ENCODE assay signal across 1 cellular context in the genomic region with DNA sequence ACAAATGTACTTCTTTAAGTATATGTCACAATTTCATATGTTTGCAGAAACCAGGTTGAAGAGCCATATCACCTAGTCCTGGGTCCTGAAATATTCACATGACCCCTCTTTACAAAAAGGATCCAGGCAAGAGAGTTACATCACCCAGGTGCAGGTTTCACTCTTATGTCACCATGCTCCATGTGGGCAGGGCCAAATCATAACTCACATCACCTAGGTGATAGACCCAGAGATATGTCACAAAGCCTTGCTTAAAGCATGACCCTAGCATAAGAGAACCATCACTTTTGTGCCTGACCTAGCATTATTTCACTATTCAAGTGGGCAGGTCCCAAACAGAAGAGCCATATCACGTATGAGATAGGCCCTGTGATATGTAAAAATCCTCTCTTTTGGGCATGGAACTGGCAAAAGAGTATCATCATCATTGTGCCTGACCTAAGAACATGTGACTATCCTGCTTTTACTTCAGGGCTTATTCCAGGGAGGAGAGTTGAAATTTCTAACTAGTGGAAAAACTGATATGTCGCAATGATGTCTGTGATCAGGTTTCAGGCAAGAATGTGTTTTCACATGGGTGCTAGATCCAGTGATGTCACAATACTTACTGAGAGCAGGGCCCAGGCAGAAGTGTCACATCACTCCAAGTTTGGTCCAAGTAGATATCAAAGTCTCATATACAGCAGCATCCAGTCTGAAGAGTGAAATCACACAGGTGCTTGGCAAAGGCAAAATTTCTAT.
TF ChIP-seq lines count a peak whose summit lies in the region.

No MANE protein-coding gene starts in this region.

TF ChIP-seq in HepG2, 621 proteins besides CTCF, POLR2A, EP300 and RAD21:
- TF ChIP-seq RAD51 (IDR thresholded peaks at IDR 0.05; ENCODE audit: borderline replicate concordance) = no peak
- no peak for TF ChIP-seq SNAPC2 (CRISPR knock-in tag; IDR thresholded peaks at IDR 0.05)
- TF ChIP-seq HNF4A (CRISPR knock-in tag; IDR thresholded peaks at IDR 0.05) = no peak
- TF ChIP-seq, protein P1, sequence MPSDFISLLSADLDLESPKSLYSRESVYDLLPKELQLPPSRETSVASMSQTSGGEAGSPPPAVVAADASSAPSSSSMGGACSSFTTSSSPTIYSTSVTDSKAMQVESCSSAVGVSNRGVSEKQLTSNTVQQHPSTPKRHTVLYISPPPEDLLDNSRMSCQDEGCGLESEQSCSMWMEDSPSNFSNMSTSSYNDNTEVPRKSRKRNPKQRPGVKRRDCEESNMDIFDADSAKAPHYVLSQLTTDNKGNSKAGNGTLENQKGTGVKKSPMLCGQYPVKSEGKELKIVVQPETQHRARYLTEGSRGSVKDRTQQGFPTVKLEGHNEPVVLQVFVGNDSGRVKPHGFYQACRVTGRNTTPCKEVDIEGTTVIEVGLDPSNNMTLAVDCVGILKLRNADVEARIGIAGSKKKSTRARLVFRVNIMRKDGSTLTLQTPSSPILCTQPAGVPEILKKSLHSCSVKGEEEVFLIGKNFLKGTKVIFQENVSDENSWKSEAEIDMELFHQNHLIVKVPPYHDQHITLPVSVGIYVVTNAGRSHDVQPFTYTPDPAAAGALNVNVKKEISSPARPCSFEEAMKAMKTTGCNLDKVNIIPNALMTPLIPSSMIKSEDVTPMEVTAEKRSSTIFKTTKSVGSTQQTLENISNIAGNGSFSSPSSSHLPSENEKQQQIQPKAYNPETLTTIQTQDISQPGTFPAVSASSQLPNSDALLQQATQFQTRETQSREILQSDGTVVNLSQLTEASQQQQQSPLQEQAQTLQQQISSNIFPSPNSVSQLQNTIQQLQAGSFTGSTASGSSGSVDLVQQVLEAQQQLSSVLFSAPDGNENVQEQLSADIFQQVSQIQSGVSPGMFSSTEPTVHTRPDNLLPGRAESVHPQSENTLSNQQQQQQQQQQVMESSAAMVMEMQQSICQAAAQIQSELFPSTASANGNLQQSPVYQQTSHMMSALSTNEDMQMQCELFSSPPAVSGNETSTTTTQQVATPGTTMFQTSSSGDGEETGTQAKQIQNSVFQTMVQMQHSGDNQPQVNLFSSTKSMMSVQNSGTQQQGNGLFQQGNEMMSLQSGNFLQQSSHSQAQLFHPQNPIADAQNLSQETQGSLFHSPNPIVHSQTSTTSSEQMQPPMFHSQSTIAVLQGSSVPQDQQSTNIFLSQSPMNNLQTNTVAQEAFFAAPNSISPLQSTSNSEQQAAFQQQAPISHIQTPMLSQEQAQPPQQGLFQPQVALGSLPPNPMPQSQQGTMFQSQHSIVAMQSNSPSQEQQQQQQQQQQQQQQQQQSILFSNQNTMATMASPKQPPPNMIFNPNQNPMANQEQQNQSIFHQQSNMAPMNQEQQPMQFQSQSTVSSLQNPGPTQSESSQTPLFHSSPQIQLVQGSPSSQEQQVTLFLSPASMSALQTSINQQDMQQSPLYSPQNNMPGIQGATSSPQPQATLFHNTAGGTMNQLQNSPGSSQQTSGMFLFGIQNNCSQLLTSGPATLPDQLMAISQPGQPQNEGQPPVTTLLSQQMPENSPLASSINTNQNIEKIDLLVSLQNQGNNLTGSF (CRISPR knock-in tag; IDR thresholded peaks at IDR 0.05) = no peak
- no peak for TF ChIP-seq ZNF337 (CRISPR knock-in tag; IDR thresholded peaks at IDR 0.05; ENCODE audit: borderline replicate concordance, low read depth)
- peak; percentile 62; the same call in 1 of the 2 replicates for TF ChIP-seq CEBPB (IDR thresholded peaks at IDR 0.05; ENCODE audit: borderline replicate concordance, low read depth, low read length)
- TF ChIP-seq CENPX (CRISPR knock-in tag; IDR thresholded peaks at IDR 0.05) = no peak
- TF ChIP-seq GTF2F1 (IDR thresholded peaks at IDR 0.05; ENCODE audit: low read length) = no peak
